8 cellular contexts compared by ENCODE assay signal in the genomic region with DNA sequence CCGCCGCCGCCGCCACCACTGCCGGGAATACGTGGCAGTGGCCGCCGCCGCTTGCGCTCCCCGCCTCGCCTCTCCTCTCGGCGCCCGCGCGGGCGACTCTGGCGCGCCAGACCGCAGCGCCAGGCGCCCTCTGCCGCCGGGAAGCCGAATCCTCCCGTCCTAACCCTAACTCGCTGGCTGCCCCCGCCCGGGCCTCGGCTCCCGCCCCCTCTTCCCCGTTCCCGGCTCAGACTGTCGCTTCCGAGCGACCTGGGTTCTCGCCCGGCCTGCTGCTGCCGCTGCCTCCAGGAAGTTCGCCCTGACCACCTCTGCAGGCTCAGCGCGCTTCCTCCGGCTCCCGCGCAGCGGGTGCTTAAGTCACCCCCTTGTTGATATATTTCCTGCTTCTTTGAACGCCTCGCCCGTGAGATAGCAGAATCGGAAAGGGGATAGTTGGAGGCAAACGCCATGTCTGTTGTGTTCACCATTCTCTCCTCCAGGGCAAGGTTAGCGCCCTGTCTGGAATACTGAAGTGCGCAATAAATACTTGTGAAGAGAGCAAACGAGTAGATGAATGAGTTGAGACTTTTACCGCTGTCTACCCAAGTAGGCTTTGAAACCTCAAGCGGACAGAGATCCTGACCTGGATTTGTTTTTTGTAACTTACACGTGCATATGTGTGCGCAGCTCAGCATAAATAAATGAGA. TPM values are rescaled to one million over a fixed set of nuclear protein-coding genes. Genes with fewer than 3 reads are reported as not detected.
DNase-seq lines count a peak whose midpoint lies in the region; ATAC-seq and TF ChIP-seq lines count a peak whose summit lies in the region.

A gene with protein sequence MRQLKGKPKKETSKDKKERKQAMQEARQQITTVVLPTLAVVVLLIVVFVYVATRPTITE (minus strand): TSS at position 100 of the 686 bp plus-strand sequence. CDS start 64,202 bp downstream, outside the sequence.

- peak; percentile 88 for DNase-seq in NCI-H1092 (lab: John Stamatoyannopoulos, UW)
- peak; percentile 68 for DNase-seq in SKM-1 (lab: John Stamatoyannopoulos, UW; ENCODE audit: unreplicated experiment)
- peak; percentile 74 to 83 for DNase-seq in activated naive CD4-positive, alpha-beta T cell treated with anti-CD3 and anti-CD28 coated beads, Interleukin-2, amount 50 U/mL, for 72 hours (ENCODE audit: low spot score in 2 of 2)
- DNase-seq in head of caudate nucleus = peak; percentile 36 to 91 (median 82)
- peak; percentile 77 to 88 (median 83) for DNase-seq in ovary
- peak; percentile 57 to 61 for DNase-seq in tibial nerve (ENCODE audit: low spot score in 2 of 2)

- H3K4me3 ChIP-seq in ovary = peak within 1 kb of the TSS; percentile 82
- peak within 1 kb of the TSS; percentile 57 to 91 (median 70) for H3K4me3 ChIP-seq in tibial nerve

- H3K4me1 ChIP-seq in ovary (ENCODE audit: insufficient read depth) = peaks cover 5% of the 10 kb centered on the region
- peaks cover 0 to 38% (median 0%) of the 10 kb centered on the region in 4 donors for H3K4me1 ChIP-seq in tibial nerve

- H3K9me3 ChIP-seq in ovary (no peaks in the 10 kb centered on the region), tibial nerve (no peaks in the 10 kb centered on the region)

- H3K36me3 ChIP-seq in ovary = no peaks in the 10 kb centered on the region
- no peaks in the 10 kb centered on the region for H3K36me3 ChIP-seq in tibial nerve

- H3K36me3 Mint-ChIP-seq in activated naive CD4-positive, alpha-beta T cell treated with anti-CD3 and anti-CD28 coated beads, Interleukin-2, amount 50 U/mL, for 72 hours = peaks cover 4 to 5% of the 10 kb centered on the region in 2 donors

- TF ChIP-seq CTCF in GM12872 (IDR thresholded peaks at IDR 0.05; ENCODE audit: insufficient read depth, low read depth, low read length) (peak; percentile 69), ovary (IDR thresholded peaks at IDR 0.05) (peak; percentile 63 to 71 (median 68)), tibial nerve (IDR thresholded peaks at IDR 0.05) (peak; percentile 68 to 87 (median 81))

- H3K27ac ChIP-seq in ovary (peak within 1 kb of the TSS; percentile 81 to 86), tibial nerve (peak within 1 kb of the TSS; percentile 55 to 90 (median 82))

- WGBS in ovary, 3 donors = 1 to 6% (median 3%) methylated on average over 28 to 59 of the region's 59 CpGs
- 5 to 7% methylated on average over 30 to 35 of the region's 59 CpGs for WGBS in tibial nerve, 2 donors

- TF ChIP-seq EP300 in ovary (IDR thresholded peaks at IDR 0.05) (no peak), tibial nerve (IDR thresholded peaks at IDR 0.05) (no peak)

- H3K9me3 Mint-ChIP-seq in activated naive CD4-positive, alpha-beta T cell treated with anti-CD3 and anti-CD28 coated beads, Interleukin-2, amount 50 U/mL, for 72 hours = no peaks in the 10 kb centered on the region

- no peaks in the 10 kb centered on the region for H3K27me3 ChIP-seq in ovary
- H3K27me3 ChIP-seq in tibial nerve = no peaks in the 10 kb centered on the region

- TF ChIP-seq POLR2A in ovary (IDR thresholded peaks at IDR 0.05) (peak; percentile 24), tibial nerve (IDR thresholded peaks at IDR 0.05) (no peak)

- H3K27ac Mint-ChIP-seq in activated naive CD4-positive, alpha-beta T cell treated with anti-CD3 and anti-CD28 coated beads, Interleukin-2, amount 50 U/mL, for 72 hours = peak within 1 kb of the TSS; percentile 83 to 86

- ATAC-seq in HG02623 (IDR thresholded peaks at IDR 0.05; ENCODE audit: unreplicated experiment) = peak; percentile 90
- ATAC-seq in activated naive CD4-positive, alpha-beta T cell treated with anti-CD3 and anti-CD28 coated beads, Interleukin-2, amount 50 U/mL, for 72 hours = peak; percentile 86 to 87

- intact Hi-C loops in head of caudate nucleus (cut with DNase I) = loop anchor here (5.0 kb wide), 1 partner anchor 306 kb away; no protein-coding TSS in a partner anchor
- intact Hi-C loops in ovary (cut with DNase I) = loop anchor here (2.0 to 10.0 kb wide), 5 partner anchors 101 to 309 kb away; no protein-coding TSS in a partner anchor

RNA-seq across cellular contexts. Expression of the gene that starts here (rescaled TPM):
- total RNA-seq in activated naive CD4-positive, alpha-beta T cell treated with anti-CD3 and anti-CD28 coated beads, Interleukin-2, amount 50 U/mL, for 72 hours = 10 to 100 TPM; 11.9 to 18.5 TPM
- total RNA-seq in ovary (10 to 100 TPM; 10.8 to 26.5 (median 20.2) TPM), tibial nerve (10 to 100 TPM in 2 of 4 donors, 1 to 10 TPM in 2; 3.7 to 13.8 (median 7.6) TPM)
- 10 to 100 TPM; 12.6 to 52.7 TPM for polyA plus RNA-seq in ovary

Comparison
In these comparisons a context has a peak if more than half of its experiments do, and no peak if none do; other contexts are left out.
1. Peak in every context shown above with its lines: DNase-seq, ATAC-seq, H3K4me3 ChIP-seq and H3K27ac ChIP-seq.